In genomic region chr17:38747385-38748328, GRCh38 we compare ENCODE assay signal across 6 cellular contexts. TPM values are rescaled to one million over a fixed set of nuclear protein-coding genes. Genes with fewer than 3 reads are reported as not detected.
A peak's percentile ranks its signal among the peaks of the same experiment; 100 is the strongest.
DNase-seq lines count a peak whose midpoint lies in the region; ATAC-seq and TF ChIP-seq lines count a peak whose summit lies in the region.

No MANE protein-coding gene starts in this region.

- ATAC-seq in gastroesophageal sphincter: no peak

- intact Hi-C loops in Calu3 (cut with micrococcal nuclease; ENCODE audit: unreplicated experiment): no loop called here

- H3K9me3 ChIP-seq in NT2/D1 (ENCODE audit: insufficient read depth, low read length) (no peaks in the 10 kb centered on the region), gastroesophageal sphincter (no peaks in the 10 kb centered on the region), thymus (ENCODE audit: control insufficient read depth) (no peaks in the 10 kb centered on the region)

- CTCF ChIA-PET in Calu3 (lab: Charles Lee): interaction anchor here (1.2 kb wide), 1 partner anchor 17 kb away, joined by 4 read pairs; the partner anchor contains the start of gene CISD3

- H3K27me3 ChIP-seq in NT2/D1 (ENCODE audit: insufficient read depth, insufficient read length): peaks cover 17% of the 10 kb centered on the region
- no peaks in the 10 kb centered on the region for H3K27me3 ChIP-seq in gastroesophageal sphincter
- peaks cover 46% of the 10 kb centered on the region for H3K27me3 ChIP-seq in thymus (ENCODE audit: control insufficient read depth, insufficient read depth)

- no peak for TF ChIP-seq POLR2A in gastroesophageal sphincter (IDR thresholded peaks at IDR 0.05)

- TF ChIP-seq CTCF in Calu3 (IDR thresholded peaks at IDR 0.05; ENCODE audit: unreplicated experiment) (peak; percentile 57), gastroesophageal sphincter (IDR thresholded peaks at IDR 0.05) (peak in 1 of 4 experiments; percentile 40)

- H3K9ac ChIP-seq in NT2/D1 (ENCODE audit: insufficient read length, low read depth): peak overlapping the region; percentile 97

- peaks cover 100% of the 10 kb centered on the region for H3K36me3 Mint-ChIP-seq in Calu3 (ENCODE audit: insufficient read depth, unreplicated experiment)

- peaks cover 17% of the 10 kb centered on the region for H3K36me3 ChIP-seq in NT2/D1 (ENCODE audit: insufficient read depth, insufficient read length, low read length)
- H3K36me3 ChIP-seq in gastroesophageal sphincter: no peaks in the 10 kb centered on the region
- H3K36me3 ChIP-seq in thymus (ENCODE audit: control insufficient read depth, insufficient read depth): no peaks in the 10 kb centered on the region

- no TSS peak for BruUV-seq in Calu3 (replicated peaks; lab: Mats Ljungman, UMichigan)

- H3K4me3 Mint-ChIP-seq in Calu3 (ENCODE audit: low read depth, unreplicated experiment): peak overlapping the region; percentile 78

- H3K27ac ChIP-seq in gastroesophageal sphincter: peak overlapping the region; percentile 68 to 95 (median 88)
- no peak overlapping the region for H3K27ac ChIP-seq in thymus (ENCODE audit: low read depth)

- WGBS in gastroesophageal sphincter (ENCODE audit: low coverage in 1 of 2), 2 donors: 0 to 2% methylated on average over 6 to 20 of the region's 79 CpGs
- 1% methylated on average over 79 of the region's 79 CpGs for WGBS in thymus

- H3K9me3 Mint-ChIP-seq in Calu3 (ENCODE audit: low read depth, unreplicated experiment): no peaks in the 10 kb centered on the region

- H3K4me1 ChIP-seq in NT2/D1 (ENCODE audit: insufficient read depth, insufficient read length) (peaks cover 25% of the 10 kb centered on the region), gastroesophageal sphincter (peaks cover 0 to 88% (median 27%) of the 10 kb centered on the region in 3 donors), thymus (ENCODE audit: control insufficient read depth, insufficient read depth, low read length) (peaks cover 28% of the 10 kb centered on the region)

- DNase-seq in Calu3 (peak; percentile 81), NT2/D1 (ENCODE audit: low read depth, low spot score) (no peak), SHP77 treated with DMSO at 0.1 percent for 48 hours (lab: John Stamatoyannopoulos, UW) (no peak)
- no peak for DNase-seq in activated CD4-positive, alpha-beta T cell treated with anti-CD3 and anti-CD28 coated beads for 1 hour

- H3K4me1 Mint-ChIP-seq in Calu3 (ENCODE audit: low read depth, unreplicated experiment): peaks cover 60% of the 10 kb centered on the region

- no peaks in the 10 kb centered on the region for H3K27me3 Mint-ChIP-seq in Calu3 (ENCODE audit: unreplicated experiment)

- H3K4me3 ChIP-seq in NT2/D1 (ENCODE audit: insufficient read length, low read depth) (peak overlapping the region; percentile 86), gastroesophageal sphincter (peak overlapping the region; percentile 92), thymus (ENCODE audit: low read length) (peak overlapping the region; percentile 38)

- TF ChIP-seq EP300 in gastroesophageal sphincter (IDR thresholded peaks at IDR 0.05): no peak

- H3K27ac Mint-ChIP-seq in Calu3 (ENCODE audit: unreplicated experiment): peak overlapping the region; percentile 86

RNA-seq across cellular contexts. Expression of gene PCGF2, which starts 0.5 kb away (rescaled TPM):
- total RNA-seq in Calu3 (2022) (196 and 205 TPM in 2 replicates), gastroesophageal sphincter (10 to 100 TPM in 1 of 4 donors, 1 to 10 TPM in 3; 6.4 to 13.0 (median 9.7) TPM)
- 12.6 TPM for polyA plus RNA-seq in thymus

RNA-seq across cellular contexts. Expression of gene PSMB3, which starts 4.9 kb away (rescaled TPM):
- 893 and 935 TPM in 2 replicates for total RNA-seq in Calu3 (2022)
- 100 to 1,000 TPM; 107 to 123 (median 117) TPM for total RNA-seq in gastroesophageal sphincter
- polyA plus RNA-seq in thymus: 206 TPM

RNA-seq across cellular contexts. Expression of gene CISD3, which starts 17.5 kb away (rescaled TPM):
- 101 and 109 TPM in 2 replicates for total RNA-seq in Calu3 (2022)
- 10 to 100 TPM in 2 of 4 donors, 1 to 10 TPM in 2; 8.5 to 14.9 (median 11.1) TPM for total RNA-seq in gastroesophageal sphincter
- polyA plus RNA-seq in thymus: 22.5 TPM

RNA-seq across cellular contexts. Expression of gene MLLT6, which starts 42.6 kb away (rescaled TPM):
- total RNA-seq in Calu3 (2022): 463 and 498 TPM in 2 replicates
- 100 to 1,000 TPM in 1 of 4 donors, 10 to 100 TPM in 3; 55.6 to 101 (median 77.9) TPM for total RNA-seq in gastroesophageal sphincter
- polyA plus RNA-seq in thymus: 124 TPM

RNA-seq across cellular contexts. Expression of gene PIP4K2B, which starts 51.7 kb away (rescaled TPM):
- 101 and 120 TPM in 2 replicates for total RNA-seq in Calu3 (2022)
- 10 to 100 TPM; 43.9 to 80.3 (median 62.1) TPM for total RNA-seq in gastroesophageal sphincter
- polyA plus RNA-seq in thymus: 17.8 TPM

Comparison
In these comparisons a context has a peak if more than half of its experiments do, and no peak if none do; other contexts are left out.
1. H3K4me3 ChIP-seq: peak in every context shown above with its lines; median percentile 92 in gastroesophageal sphincter; 86 in NT2/D1; 38 in thymus.
2. RNA of gene PCGF2, which starts 0.5 kb away (total RNA-seq): 196 to 205 TPM in Calu3; 6.4 to 13.0 TPM in gastroesophageal sphincter; every median in the first group is over 10 times any median in the second.